In the genomic region with DNA sequence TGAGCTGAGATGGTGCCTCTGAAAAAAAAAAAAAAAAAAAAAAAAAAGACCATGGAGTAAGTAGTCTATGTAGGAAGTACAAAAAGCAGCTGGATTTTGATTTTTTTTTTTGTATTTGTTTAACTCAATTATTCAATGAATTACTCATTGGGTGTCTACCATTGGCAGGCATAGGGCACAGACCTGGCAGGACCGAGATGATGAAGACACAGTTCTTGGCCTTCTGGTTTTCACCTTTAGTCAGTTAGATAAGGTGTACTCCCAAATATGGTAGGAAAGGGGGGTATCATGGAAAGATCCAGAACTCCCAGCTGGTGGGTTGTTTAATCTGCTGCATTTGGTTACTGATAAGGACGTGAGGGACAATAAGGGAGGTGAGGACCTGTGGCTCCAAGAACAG, we compare ENCODE assay signal across 1 cellular context.
TF ChIP-seq lines count a peak whose summit lies in the region.

No MANE protein-coding gene starts in this region.

TF ChIP-seq in HepG2, 621 proteins besides CTCF, POLR2A, EP300 and RAD21 (continued from another document):
- TF ChIP-seq, protein P1, sequence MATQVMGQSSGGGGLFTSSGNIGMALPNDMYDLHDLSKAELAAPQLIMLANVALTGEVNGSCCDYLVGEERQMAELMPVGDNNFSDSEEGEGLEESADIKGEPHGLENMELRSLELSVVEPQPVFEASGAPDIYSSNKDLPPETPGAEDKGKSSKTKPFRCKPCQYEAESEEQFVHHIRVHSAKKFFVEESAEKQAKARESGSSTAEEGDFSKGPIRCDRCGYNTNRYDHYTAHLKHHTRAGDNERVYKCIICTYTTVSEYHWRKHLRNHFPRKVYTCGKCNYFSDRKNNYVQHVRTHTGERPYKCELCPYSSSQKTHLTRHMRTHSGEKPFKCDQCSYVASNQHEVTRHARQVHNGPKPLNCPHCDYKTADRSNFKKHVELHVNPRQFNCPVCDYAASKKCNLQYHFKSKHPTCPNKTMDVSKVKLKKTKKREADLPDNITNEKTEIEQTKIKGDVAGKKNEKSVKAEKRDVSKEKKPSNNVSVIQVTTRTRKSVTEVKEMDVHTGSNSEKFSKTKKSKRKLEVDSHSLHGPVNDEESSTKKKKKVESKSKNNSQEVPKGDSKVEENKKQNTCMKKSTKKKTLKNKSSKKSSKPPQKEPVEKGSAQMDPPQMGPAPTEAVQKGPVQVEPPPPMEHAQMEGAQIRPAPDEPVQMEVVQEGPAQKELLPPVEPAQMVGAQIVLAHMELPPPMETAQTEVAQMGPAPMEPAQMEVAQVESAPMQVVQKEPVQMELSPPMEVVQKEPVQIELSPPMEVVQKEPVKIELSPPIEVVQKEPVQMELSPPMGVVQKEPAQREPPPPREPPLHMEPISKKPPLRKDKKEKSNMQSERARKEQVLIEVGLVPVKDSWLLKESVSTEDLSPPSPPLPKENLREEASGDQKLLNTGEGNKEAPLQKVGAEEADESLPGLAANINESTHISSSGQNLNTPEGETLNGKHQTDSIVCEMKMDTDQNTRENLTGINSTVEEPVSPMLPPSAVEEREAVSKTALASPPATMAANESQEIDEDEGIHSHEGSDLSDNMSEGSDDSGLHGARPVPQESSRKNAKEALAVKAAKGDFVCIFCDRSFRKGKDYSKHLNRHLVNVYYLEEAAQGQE (IDR thresholded peaks at IDR 0.05; ENCODE audit: borderline replicate concordance in 1 of 2, low read depth in 1 of 2, low read length in 2 of 2): no peak
- TF ChIP-seq RBFOX2 (IDR thresholded peaks at IDR 0.05; ENCODE audit: low read depth, low read length): no peak
- TF ChIP-seq NR1H2 (CRISPR knock-in tag; IDR thresholded peaks at IDR 0.05; ENCODE audit: borderline replicate concordance, low read depth): no peak
- TF ChIP-seq ZNF3 (CRISPR knock-in tag; IDR thresholded peaks at IDR 0.05): no peak
- TF ChIP-seq ZNF766 (CRISPR knock-in tag; IDR thresholded peaks at IDR 0.05; ENCODE audit: borderline replicate concordance): no peak
- TF ChIP-seq FOSL1 (CRISPR knock-in tag; IDR thresholded peaks at IDR 0.05; ENCODE audit: borderline replicate concordance): no peak
- TF ChIP-seq CEBPG (CRISPR knock-in tag; IDR thresholded peaks at IDR 0.05): no peak
